Comparison of ENCODE assay signal across 1 cellular context in genomic region chr2:205579335-205579734, GRCh38.
TF ChIP-seq lines count a peak whose summit lies in the region.

No MANE protein-coding gene starts in this region.

TF ChIP-seq in H1, 55 proteins besides CTCF, POLR2A, EP300 and RAD21:
- TF ChIP-seq TEAD4 (IDR thresholded peaks at IDR 0.05; ENCODE audit: low read depth, low read length) (no peak), PHF8 (conservative IDR thresholded peaks at IDR 0.05; ENCODE audit: low read depth, low read length) (no peak), SIRT6 (IDR thresholded peaks at IDR 0.05; ENCODE audit: low read length) (no peak), TBP (IDR thresholded peaks at IDR 0.05; ENCODE audit: low read depth, low read length) (no peak), EZH2 (IDR thresholded peaks at IDR 0.05; ENCODE audit: low read depth, low read length, severe bottlenecking) (no peak), MAFK (IDR thresholded peaks at IDR 0.05; ENCODE audit: low read depth, low read length) (no peak), USF2 (IDR thresholded peaks at IDR 0.05; ENCODE audit: low read length) (no peak), GTF2F1 (IDR thresholded peaks at IDR 0.05; ENCODE audit: borderline replicate concordance, low read depth, low read length) (no peak), JUND (IDR thresholded peaks at IDR 0.05; ENCODE audit: low read length) (no peak), CTBP2 (IDR thresholded peaks at IDR 0.05; ENCODE audit: borderline replicate concordance, insufficient read depth, insufficient read length, low read length) (no peak), SUZ12 (IDR thresholded peaks at IDR 0.05; ENCODE audit: low read length) (no peak), CBX5 (IDR thresholded peaks at IDR 0.05; ENCODE audit: low read depth, low read length) (no peak), TAF1 (IDR thresholded peaks at IDR 0.05; ENCODE audit: low read depth, low read length) (no peak), KDM5A (IDR thresholded peaks at IDR 0.05; ENCODE audit: low read length) (no peak)
